In genomic region chr5:156815988-156816599, GRCh38 we compare ENCODE assay signal across 8 cellular contexts. TPM values are rescaled to one million over a fixed set of nuclear protein-coding genes. Genes with fewer than 3 reads are reported as not detected.
DNase-seq lines count a peak whose midpoint lies in the region; ATAC-seq and TF ChIP-seq lines count a peak whose summit lies in the region.

No MANE protein-coding gene starts in this region.

- DNase-seq in AG09309 (ENCODE audit: low read depth) (peak; percentile 16), GM12865 (ENCODE audit: low read depth) (peak; percentile 60), OCI-M1 (lab: John Stamatoyannopoulos, UW) (peak; percentile 34), epidermal melanocyte (ENCODE audit: insufficient read length, low spot score) (peak; percentile 74), renal cortical epithelial cell (ENCODE audit: low read depth) (peak; percentile 25), posterior vena cava (ENCODE audit: low spot score) (no peak)
- DNase-seq in central memory CD4-positive, alpha-beta T cell: no peak

- ATAC-seq in HG02642 (IDR thresholded peaks at IDR 0.05; ENCODE audit: poor library complexity, unreplicated experiment): peak; percentile 82

- H3K4me3 ChIP-seq in AG09309 (ENCODE audit: control insufficient read depth, low read depth, low read length) (no peak overlapping the region), GM12865 (ENCODE audit: low read depth, low read length) (no peak overlapping the region)

- TF ChIP-seq CTCF in AG09309 (IDR thresholded peaks at IDR 0.05; ENCODE audit: control insufficient read depth, insufficient read depth, low read depth, low read length, missing control alignments): peak; percentile 66
- peak; percentile 36 for TF ChIP-seq CTCF in GM12865 (IDR thresholded peaks at IDR 0.05; ENCODE audit: insufficient read depth, low read depth, low read length, missing control alignments)

- intact Hi-C loops in posterior vena cava (cut with DNase I): no loop called here

RNA-seq across cellular contexts. Expression of gene PPP1R2B, which starts 34.0 kb away (rescaled TPM):
- total RNA-seq in renal cortical epithelial cell (0.05 and 0.17 TPM in 2 replicates), posterior vena cava (not detected)

Comparison
In these comparisons a context has a peak if more than half of its experiments do, and no peak if none do; other contexts are left out.
1. DNase-seq: peak in AG09309 (single experiment), GM12865 (single experiment), OCI-M1 (single experiment), epidermal melanocyte (single experiment) and renal cortical epithelial cell (single experiment); none in posterior vena cava (single experiment) and central memory CD4-positive, alpha-beta T cell (single experiment).